21 cellular contexts compared by ENCODE assay signal in the genomic region with DNA sequence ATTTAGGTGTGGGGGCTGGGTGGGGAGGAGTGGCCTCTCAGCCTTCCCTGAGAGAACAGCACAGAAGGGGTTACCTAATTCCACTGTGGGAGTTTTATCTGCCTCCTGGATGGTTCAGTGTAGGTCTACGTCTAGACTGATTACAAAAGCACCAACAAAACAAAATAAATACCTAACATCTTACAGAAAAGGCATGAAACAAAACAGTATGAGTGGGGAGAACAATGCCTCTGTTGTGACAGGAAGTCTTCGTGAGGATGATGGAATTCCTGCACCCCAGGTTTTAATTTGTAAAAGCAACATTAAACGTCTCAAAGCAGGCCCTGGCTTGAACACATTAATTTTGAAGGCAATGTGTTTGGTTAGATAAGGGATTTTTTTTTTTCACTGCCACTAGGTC.
"Had no signal": no experiment of that assay in that cellular context is flagged by ENCODE, and none has a peak within 500 bp of the region (broad histone marks: within the 10 kb centered on the region; RNA-seq: fewer than 3 reads in every experiment).

No MANE protein-coding gene starts in this region.

- H3K4me1 ChIP-seq: pancreas, upper lobe of right lung had no signal

- H3K27me3 Mint-ChIP-seq: activated CD4-positive, alpha-beta T cell treated with anti-CD3 and anti-CD28 coated beads, Interleukin-2, amount 10 ng/mL, durations not matched to agents 24 days and 14 days; activated CD8-positive, alpha-beta T cell treated with anti-CD3 and anti-CD28 coated beads for 36 hours; activated naive CD8-positive, alpha-beta T cell treated with anti-CD3 and anti-CD28 coated beads for 36 hours; activated T-helper 17 cell treated with anti-CD3 and anti-CD28 coated beads, Interleukin-2, amount 50 U/mL, for 72 hours; brain; central memory CD8-positive, alpha-beta T cell; memory B cell; naive thymus-derived CD4-positive, alpha-beta T cell had no signal

- H3K27me3 ChIP-seq: pancreas, sigmoid colon, upper lobe of right lung had no signal

- H3K36me3 Mint-ChIP-seq: activated naive CD8-positive, alpha-beta T cell treated with anti-CD3 and anti-CD28 coated beads for 36 hours; brain; memory B cell; naive thymus-derived CD4-positive, alpha-beta T cell; stimulated activated effector memory CD8-positive, alpha-beta T cell treated with anti-CD3 and anti-CD28 coated beads, Interleukin-12 subunit alpha, Interleukin-12 subunit beta, amount 100 ng/mL, for 72 hours had no signal

- H3K27ac ChIP-seq: coronary artery, pancreas, sigmoid colon, thoracic aorta, upper lobe of right lung had no signal

- H3K4me3 ChIP-seq: coronary artery, pancreas, sigmoid colon, thoracic aorta, upper lobe of right lung had no signal

- H3K9me3 Mint-ChIP-seq: activated CD4-positive, alpha-beta T cell treated with anti-CD3 and anti-CD28 coated beads, Interleukin-2, amount 10 ng/mL, durations not matched to agents 24 days and 14 days; activated CD8-positive, alpha-beta T cell treated with anti-CD3 and anti-CD28 coated beads for 36 hours; activated naive CD8-positive, alpha-beta T cell treated with anti-CD3 and anti-CD28 coated beads for 36 hours; activated T-helper 17 cell treated with anti-CD3 and anti-CD28 coated beads, Interleukin-2, amount 50 U/mL, for 72 hours; brain; central memory CD8-positive, alpha-beta T cell; memory B cell; naive thymus-derived CD4-positive, alpha-beta T cell; stimulated activated effector memory CD8-positive, alpha-beta T cell treated with anti-CD3 and anti-CD28 coated beads, Interleukin-12 subunit alpha, Interleukin-12 subunit beta, amount 100 ng/mL, for 72 hours had no signal

- ATAC-seq: activated CD8-positive, alpha-beta T cell treated with anti-CD3 and anti-CD28 coated beads for 36 hours; activated T-helper 17 cell treated with anti-CD3 and anti-CD28 coated beads, Interleukin-2, amount 50 U/mL, for 72 hours; left ventricle myocardium superior; naive thymus-derived CD4-positive, alpha-beta T cell; pancreas; stimulated activated effector memory CD8-positive, alpha-beta T cell treated with anti-CD3 and anti-CD28 coated beads, Interleukin-12 subunit alpha, Interleukin-12 subunit beta, amount 100 ng/mL, for 72 hours; upper lobe of right lung had no signal

- H3K9me3 ChIP-seq: pancreas, sigmoid colon, thoracic aorta, upper lobe of right lung had no signal

- DNase-seq: activated CD4-positive, alpha-beta T cell treated with anti-CD3 and anti-CD28 coated beads, Interleukin-2, amount 10 ng/mL, durations not matched to agents 24 days and 14 days; activated CD8-positive, alpha-beta T cell treated with anti-CD3 and anti-CD28 coated beads for 36 hours; activated naive CD4-positive, alpha-beta T cell; activated naive CD8-positive, alpha-beta T cell treated with anti-CD3 and anti-CD28 coated beads for 36 hours; activated T-cell treated with anti-CD3 and anti-CD28 coated beads, Interleukin-2, amount 50 U/mL, for 1 hour; amniotic stem cell; foreskin fibroblast; left ventricle myocardium superior; naive thymus-derived CD4-positive, alpha-beta T cell; pancreas; sigmoid colon; stimulated activated CD4-positive, alpha-beta T cell treated with anti-CD3 and anti-CD28 coated beads, Interleukin-4, amount 100 ng/mL, for 24 hours; T1000; upper lobe of right lung had no signal

- H3K4me1 Mint-ChIP-seq: activated CD4-positive, alpha-beta T cell treated with anti-CD3 and anti-CD28 coated beads, Interleukin-2, amount 10 ng/mL, durations not matched to agents 24 days and 14 days; activated naive CD8-positive, alpha-beta T cell treated with anti-CD3 and anti-CD28 coated beads for 36 hours; activated T-helper 17 cell treated with anti-CD3 and anti-CD28 coated beads, Interleukin-2, amount 50 U/mL, for 72 hours; central memory CD8-positive, alpha-beta T cell; memory B cell; naive thymus-derived CD4-positive, alpha-beta T cell; stimulated activated effector memory CD8-positive, alpha-beta T cell treated with anti-CD3 and anti-CD28 coated beads, Interleukin-12 subunit alpha, Interleukin-12 subunit beta, amount 100 ng/mL, for 72 hours had no signal

- H3K27ac Mint-ChIP-seq: activated CD4-positive, alpha-beta T cell treated with anti-CD3 and anti-CD28 coated beads, Interleukin-2, amount 10 ng/mL, durations not matched to agents 24 days and 14 days; activated CD8-positive, alpha-beta T cell treated with anti-CD3 and anti-CD28 coated beads for 36 hours; activated naive CD8-positive, alpha-beta T cell treated with anti-CD3 and anti-CD28 coated beads for 36 hours; activated T-helper 17 cell treated with anti-CD3 and anti-CD28 coated beads, Interleukin-2, amount 50 U/mL, for 72 hours; memory B cell; naive thymus-derived CD4-positive, alpha-beta T cell; stimulated activated effector memory CD8-positive, alpha-beta T cell treated with anti-CD3 and anti-CD28 coated beads, Interleukin-12 subunit alpha, Interleukin-12 subunit beta, amount 100 ng/mL, for 72 hours had no signal

- H3K36me3 ChIP-seq: pancreas, sigmoid colon, thoracic aorta, upper lobe of right lung had no signal

- H3K4me3 Mint-ChIP-seq: activated CD4-positive, alpha-beta T cell treated with anti-CD3 and anti-CD28 coated beads, Interleukin-2, amount 10 ng/mL, durations not matched to agents 24 days and 14 days; activated CD8-positive, alpha-beta T cell treated with anti-CD3 and anti-CD28 coated beads for 36 hours; activated naive CD8-positive, alpha-beta T cell treated with anti-CD3 and anti-CD28 coated beads for 36 hours; activated T-helper 17 cell treated with anti-CD3 and anti-CD28 coated beads, Interleukin-2, amount 50 U/mL, for 72 hours; brain; central memory CD8-positive, alpha-beta T cell; memory B cell; naive thymus-derived CD4-positive, alpha-beta T cell; stimulated activated effector memory CD8-positive, alpha-beta T cell treated with anti-CD3 and anti-CD28 coated beads, Interleukin-12 subunit alpha, Interleukin-12 subunit beta, amount 100 ng/mL, for 72 hours had no signal
